10 cellular contexts compared by ENCODE assay signal in the genomic region with DNA sequence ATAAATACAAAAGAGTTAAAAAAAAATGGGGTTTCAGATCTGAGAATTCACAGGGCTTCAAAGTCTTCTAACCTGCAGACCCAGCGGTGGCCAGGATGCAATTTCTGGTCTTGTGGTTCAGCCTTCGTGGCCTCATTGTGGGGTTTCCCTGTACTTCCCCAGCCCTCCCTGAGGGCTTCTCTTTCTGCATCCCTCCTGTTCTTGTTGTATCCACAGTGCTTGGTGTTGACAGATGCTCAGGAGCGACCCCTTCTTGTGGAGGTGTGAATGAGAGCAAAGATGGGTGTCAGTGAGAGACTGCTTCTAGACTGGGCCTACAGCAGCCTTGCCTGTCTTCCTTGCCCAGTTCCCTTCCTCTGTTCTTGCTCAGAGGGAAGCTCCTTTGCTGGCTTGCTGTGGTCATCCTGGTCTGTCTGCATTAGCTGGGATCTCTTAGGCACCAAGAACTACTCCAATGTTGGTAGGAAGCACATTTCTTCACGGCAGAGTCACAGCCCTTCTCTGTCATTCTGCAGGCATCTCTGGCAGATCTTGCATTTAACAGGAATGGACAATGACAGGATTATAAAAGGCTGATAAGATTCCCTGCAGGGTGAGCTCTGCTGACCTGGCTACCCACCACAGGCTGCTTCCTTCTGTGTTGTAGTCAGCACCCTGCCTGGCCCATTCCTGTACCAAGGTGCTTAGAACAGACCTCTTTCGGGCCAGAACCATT.
DNase-seq lines count a peak whose midpoint lies in the region; TF ChIP-seq lines count a peak whose summit lies in the region.
"Had no signal": no experiment of that assay in that cellular context is flagged by ENCODE, and none has a peak within 500 bp of the region (broad histone marks: within the 10 kb centered on the region; RNA-seq: fewer than 3 reads in every experiment).

No MANE protein-coding gene starts in this region.

- no peaks in the 10 kb centered on the region for H4K20me1 ChIP-seq in OCI-LY1 (ENCODE audit: insufficient read depth, low read length)

- DNase-seq in HFF-Myc (ENCODE audit: extremely low read depth, low read depth) (no peak), fibroblast of the aortic adventitia (ENCODE audit: low read depth) (no peak), NCI-H1417 treated with DMSO at 0.1 percent for 48 hours (lab: John Stamatoyannopoulos, UW) (no peak), testis (no peak), suprapubic skin (ENCODE audit: low spot score in 2 of 2) (no peak), hypothalamus (lab: John Stamatoyannopoulos, UW) (no peak)

- H3K27me3 ChIP-seq in OCI-LY1 (ENCODE audit: insufficient read depth, low read length) (no peaks in the 10 kb centered on the region; the same call in 1 of the 2 replicates), testis (no peaks in the 10 kb centered on the region), suprapubic skin (no peaks in the 10 kb centered on the region)

- H3K27ac ChIP-seq in OCI-LY1 (ENCODE audit: low read depth, low read length, poor library complexity, severe bottlenecking) = no peak overlapping the region
- H3K27ac ChIP-seq in testis = no peak overlapping the region
- no peak overlapping the region for H3K27ac ChIP-seq in suprapubic skin
- H3K27ac ChIP-seq: parathyroid adenoma, VCaP had no signal

- no peaks in the 10 kb centered on the region for H3F3A ChIP-seq in OCI-LY1 (ENCODE audit: insufficient read depth, low read length)

- no peaks in the 10 kb centered on the region for H3K9me2 ChIP-seq in OCI-LY1 (ENCODE audit: low read depth, low read length)

- H3K9me3 ChIP-seq in OCI-LY1 (ENCODE audit: low read length) (no peaks in the 10 kb centered on the region), testis (no peaks in the 10 kb centered on the region), suprapubic skin (no peaks in the 10 kb centered on the region)

- intact Hi-C loops in testis (cut with DNase I; ENCODE audit: low total_unique reads) = no loop called here

- H3K9ac ChIP-seq in OCI-LY1 (ENCODE audit: low read length) = no peak overlapping the region
- H3K9ac ChIP-seq: parathyroid adenoma had no signal

- no peak overlapping the region for H3K4me2 ChIP-seq in OCI-LY1 (ENCODE audit: low read length)

- H3K36me3 ChIP-seq in OCI-LY1 (ENCODE audit: insufficient read depth, low read length) = no peaks in the 10 kb centered on the region
- no peaks in the 10 kb centered on the region for H3K36me3 ChIP-seq in testis (ENCODE audit: low read depth, missing control alignments)
- no peaks in the 10 kb centered on the region for H3K36me3 ChIP-seq in suprapubic skin

- H3K4me3 ChIP-seq in HFF-Myc (replicated peaks; ENCODE audit: low read depth, low read length) (no peak overlapping the region), OCI-LY1 (ENCODE audit: low read depth, low read length, poor library complexity, severe bottlenecking) (no peak overlapping the region), fibroblast of the aortic adventitia (ENCODE audit: low read depth, low read length) (no peak overlapping the region), testis (no peak overlapping the region), suprapubic skin (no peak overlapping the region)

- H3K4me1 ChIP-seq in OCI-LY1 (ENCODE audit: insufficient read depth, low read length, severe bottlenecking) (no peaks in the 10 kb centered on the region), testis (peaks cover 3% of the 10 kb centered on the region), suprapubic skin (peaks cover 15% of the 10 kb centered on the region)
- H3K4me1 ChIP-seq: parathyroid adenoma had no signal

- no peak for TF ChIP-seq EP300 in suprapubic skin (IDR thresholded peaks at IDR 0.05)

- no peaks in the 10 kb centered on the region for H3K79me2 ChIP-seq in OCI-LY1 (ENCODE audit: insufficient read depth, low read length)
- H3K79me2 ChIP-seq: parathyroid adenoma had no signal

- TF ChIP-seq POLR2A in testis (IDR thresholded peaks at IDR 0.05) (no peak), suprapubic skin (IDR thresholded peaks at IDR 0.05) (no peak)

- H2AFZ ChIP-seq in OCI-LY1 (ENCODE audit: low read length) = no peak overlapping the region
- H2AFZ ChIP-seq: parathyroid adenoma had no signal

- WGBS in testis, 2 donors = 78 to 91% methylated on average over 5 of the region's 5 CpGs
- WGBS in suprapubic skin = 71% methylated on average over 5 of the region's 5 CpGs

- TF ChIP-seq CTCF in GM12873 (IDR thresholded peaks at IDR 0.05; ENCODE audit: insufficient read depth, low read depth, low read length, missing control alignments) = peak; percentile 71
- peak; percentile 35 for TF ChIP-seq CTCF in HFF-Myc (IDR thresholded peaks at IDR 0.05; ENCODE audit: low read depth, low read length, missing control alignments)
- TF ChIP-seq CTCF in OCI-LY1 (IDR thresholded peaks at IDR 0.05; ENCODE audit: low read length) = peak; percentile 46; the same call in 1 of the 2 replicates
- peak; percentile 22 for TF ChIP-seq CTCF in fibroblast of the aortic adventitia (IDR thresholded peaks at IDR 0.05; ENCODE audit: insufficient read depth, low read length)
- no peak for TF ChIP-seq CTCF in testis (IDR thresholded peaks at IDR 0.05)
- no peak for TF ChIP-seq CTCF in suprapubic skin (IDR thresholded peaks at IDR 0.05)

Comparison
In these comparisons a context has a peak if more than half of its experiments do, and no peak if none do; other contexts are left out.
1. CTCF ChIP-seq: peak in GM12873 (single experiment), HFF-Myc (single experiment), OCI-LY1 (single experiment) and fibroblast of the aortic adventitia (single experiment); none in testis (0 of 3) and suprapubic skin (0 of 2).